In the genomic region with DNA sequence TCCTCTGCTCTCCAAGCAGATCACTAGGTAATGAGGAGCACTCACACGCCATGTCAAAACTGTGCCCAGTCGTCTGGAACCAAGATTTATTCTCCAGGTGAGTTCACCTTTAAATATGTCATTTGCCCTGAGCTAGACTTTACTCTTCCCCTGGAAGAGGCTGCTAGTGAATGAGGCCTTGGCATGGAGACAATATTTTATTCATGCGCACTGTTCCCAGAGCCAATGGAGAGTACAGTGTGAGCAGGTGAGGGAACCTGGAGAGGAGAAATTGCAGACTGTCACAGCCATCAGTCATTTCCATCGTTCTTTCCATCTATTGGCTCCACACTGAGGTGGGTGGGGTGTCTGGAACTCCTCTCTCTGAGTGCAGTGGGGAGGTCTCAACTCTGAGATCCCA, we compare ENCODE assay signal across 24 cellular contexts.
"Had no signal": no experiment of that assay in that cellular context is flagged by ENCODE, and none has a peak within 500 bp of the region (broad histone marks: within the 10 kb centered on the region; RNA-seq: fewer than 3 reads in every experiment).

No MANE protein-coding gene starts in this region.

- H3K4me1 ChIP-seq: gastrocnemius medialis, left ventricle myocardium inferior, prostate gland, right atrium auricular region, tibial nerve had no signal

- H3K9me3 ChIP-seq: gastrocnemius medialis, left ventricle myocardium inferior, prostate gland, right atrium auricular region, tibial nerve had no signal

- H3K27ac ChIP-seq: gastrocnemius medialis, left ventricle myocardium inferior, prostate gland, right atrium auricular region, tibial nerve, WERI-Rb-1 had no signal

- H3K27me3 ChIP-seq: gastrocnemius medialis, right atrium auricular region, tibial nerve had no signal

- H3K36me3 ChIP-seq: gastrocnemius medialis, left ventricle myocardium inferior, prostate gland, right atrium auricular region, tibial nerve, WERI-Rb-1 had no signal

- DNase-seq: activated CD4-positive, alpha-beta T cell treated with anti-CD3 and anti-CD28 coated beads for 1 hour; activated CD8-positive, alpha-beta memory T cell treated with anti-CD3 and anti-CD28 coated beads for 24 hours; activated CD8-positive, alpha-beta memory T cell treated with anti-CD3 and anti-CD28 coated beads, Interleukin-2, amount 50 U/mL, for 48 hours; activated effector memory CD4-positive, alpha-beta T cell treated with Interleukin-2 at 50 U/mL for 16 hours; activated naive CD4-positive, alpha-beta T cell treated with anti-CD3 and anti-CD28 coated beads, Interleukin-2, amount 10 ng/mL, durations not matched to agents 7 days and 5 days; activated naive CD8-positive, alpha-beta T cell treated with anti-CD3 and anti-CD28 coated beads, Interleukin-2, amount 50 U/mL, for 24 hours; activated T-cell treated with anti-CD3 and anti-CD28 coated beads, Interleukin-2, amount 50 U/mL, for 48 hours; anterior cingulate cortex; cortex of kidney; effector CD4-positive, alpha-beta T cell; gastrocnemius medialis; head of caudate nucleus; kidney; left ventricle myocardium inferior; nephron progenitor cell; occipital lobe; stimulated activated CD4-positive, alpha-beta T cell treated with anti-CD3 and anti-CD28 coated beads, Interleukin-12 subunit alpha, Interleukin-12 subunit beta, amount 100 ng/mL, for 4 hours; stimulated activated CD4-positive, alpha-beta T cell treated with anti-CD3 and anti-CD28 coated beads, Interleukin-1b, Interleukin-23, amount 100 ng/mL, for 48 hours; stimulated activated CD8-positive, alpha-beta memory T cell treated with anti-CD3 and anti-CD28 coated beads, Interleukin-4, amount 100 ng/mL, for 48 hours; stimulated activated naive CD4-positive, alpha-beta T cell treated with Interleukin-2 at 50 U/mL for 16 hours; WERI-Rb-1 had no signal

- ATAC-seq: activated naive CD8-positive, alpha-beta T cell treated with anti-CD3 and anti-CD28 coated beads, Interleukin-2, amount 50 U/mL, for 24 hours; gastrocnemius medialis had no signal

- H3K4me3 ChIP-seq: gastrocnemius medialis, left ventricle myocardium inferior, prostate gland, right atrium auricular region, tibial nerve had no signal
